Comparison of ENCODE assay signal across 31 cellular contexts in genomic region chr13:25879466-25879865, GRCh38.
"Had no signal": no experiment of that assay in that cellular context is flagged by ENCODE, and none has a peak within 500 bp of the region (broad histone marks: within the 10 kb centered on the region; RNA-seq: fewer than 3 reads in every experiment).

No MANE protein-coding gene starts in this region.

- H3K4me3 Mint-ChIP-seq: immature natural killer cell; nephron; neural crest cell; stimulated activated naive B cell treated with anti-CD40 and anti-IgM and Interleukin-4, amounts not matched to agents 10 μg/mL and 1 μg/mL and 100 μg/mL, for 72 hours had no signal

- H3K36me3 Mint-ChIP-seq: naive thymus-derived CD8-positive, alpha-beta T cell; stimulated activated naive B cell treated with anti-CD40 and anti-IgM and Interleukin-4, amounts not matched to agents 10 μg/mL and 1 μg/mL and 100 μg/mL, for 72 hours had no signal

- H3K4me1 ChIP-seq: left lung, prostate gland, testis, upper lobe of right lung had no signal

- H3K4me3 ChIP-seq: left lung, lower lobe of right lung, ovary, prostate gland, skin epidermis, stomach, testis, thyroid gland, transverse colon, upper lobe of right lung had no signal

- H3K27ac ChIP-seq: left lung, lower lobe of right lung, neutrophil, ovary, prostate gland, skin epidermis, stomach, testis, thyroid gland, transverse colon, upper lobe of right lung had no signal

- H3K9me3 ChIP-seq: left lung, lower lobe of right lung, neutrophil, ovary, prostate gland, stomach, testis, thyroid gland, transverse colon, upper lobe of right lung had no signal

- H3K27ac Mint-ChIP-seq: immature natural killer cell; nephron; stimulated activated naive B cell treated with anti-CD40 and anti-IgM and Interleukin-4, amounts not matched to agents 10 μg/mL and 1 μg/mL and 100 μg/mL, for 72 hours had no signal

- H3K27me3 ChIP-seq: neutrophil, ovary, stomach, testis, thyroid gland, transverse colon, upper lobe of right lung had no signal

- H3K36me3 ChIP-seq: left lung, lower lobe of right lung, neutrophil, ovary, prostate gland, stomach, thyroid gland, transverse colon, upper lobe of right lung had no signal

- H3K27me3 Mint-ChIP-seq: naive thymus-derived CD8-positive, alpha-beta T cell had no signal

- ATAC-seq: left colon; left lung; lower lobe of right lung; naive thymus-derived CD8-positive, alpha-beta T cell; right cardiac atrium; sciatic nerve; stimulated activated naive B cell treated with anti-CD40 and anti-IgM and Interleukin-4, amounts not matched to agents 10 μg/mL and 1 μg/mL and 100 μg/mL, for 72 hours; stimulated activated naive CD8-positive, alpha-beta T cell treated with anti-CD3 and anti-CD28 coated beads, Interleukin-15, Interleukin-2, amounts not matched to agents 100 U/mL and 50 U/mL, for 24 hours; upper lobe of right lung had no signal

- DNase-seq: hypothalamus; immature natural killer cell; kidney; left colon; left lung; lower lobe of right lung; mammary epithelial cell; mesenchymal stem cell; naive thymus-derived CD8-positive, alpha-beta T cell; occipital lobe; ovary; posterior cingulate gyrus; retina; right cardiac atrium; stimulated activated CD4-positive, alpha-beta T cell treated with anti-CD3 and anti-CD28 coated beads, Interleukin-12 subunit alpha, Interleukin-12 subunit beta, amount 100 ng/mL, for 4 hours; stimulated activated CD4-positive, alpha-beta T cell treated with anti-CD3 and anti-CD28 coated beads, Interleukin-15, amount 100 ng/mL, for 24 hours; stimulated activated CD4-positive, alpha-beta T cell treated with anti-CD3 and anti-CD28 coated beads, Interleukin-2, amount 100 ng/mL, for 24 hours; stimulated activated CD4-positive, alpha-beta T cell treated with anti-CD3 and anti-CD28 coated beads, Interleukin-4, amount 100 ng/mL, for 1 hour; stimulated activated naive B cell treated with anti-CD40 and anti-IgM and Interleukin-4, amounts not matched to agents 10 μg/mL and 1 μg/mL and 100 μg/mL, for 72 hours; stimulated activated naive CD8-positive, alpha-beta T cell treated with anti-CD3 and anti-CD28 coated beads, Interleukin-15, Interleukin-2, amounts not matched to agents 100 U/mL and 50 U/mL, for 24 hours; stomach; testis; thyroid gland; transverse colon; upper lobe of right lung had no signal
